ENCODE assay signal across 38 cellular contexts in the genomic region with DNA sequence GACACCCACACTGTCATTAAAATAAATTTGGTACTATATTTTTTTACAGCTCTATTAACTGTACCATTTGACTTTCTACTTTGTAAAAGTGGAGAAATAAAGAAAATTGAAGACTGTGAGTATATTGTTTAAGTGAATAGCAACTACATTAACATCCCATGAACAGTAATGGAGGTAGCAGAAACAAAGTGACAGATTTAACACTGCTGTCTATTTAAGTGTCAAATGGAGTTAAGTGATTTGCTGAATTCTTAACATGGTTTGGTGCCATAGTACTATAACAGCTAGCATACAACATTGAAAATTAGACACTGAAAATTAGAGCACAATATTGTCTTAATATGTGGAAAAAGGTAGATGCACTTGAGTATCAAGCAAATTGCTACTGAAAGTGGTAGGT.
"Had no signal": no experiment of that assay in that cellular context is flagged by ENCODE, and none has a peak within 500 bp of the region (broad histone marks: within the 10 kb centered on the region; RNA-seq: fewer than 3 reads in every experiment).

No MANE protein-coding gene starts in this region.

- H3K36me3 Mint-ChIP-seq: activated naive CD4-positive, alpha-beta T cell treated with anti-CD3 and anti-CD28 coated beads, Interleukin-2, amount 10 ng/mL, durations not matched to agents 7 days and 5 days; activated naive CD4-positive, alpha-beta T cell treated with anti-CD3 and anti-CD28 coated beads, Interleukin-2, amount 50 U/mL, for 24 hours; activated naive CD4-positive, alpha-beta T cell treated with anti-CD3 and anti-CD28 coated beads, Interleukin-2, amount 50 U/mL, for 72 hours; activated naive CD8-positive, alpha-beta T cell; activated naive CD8-positive, alpha-beta T cell treated with anti-CD3 and anti-CD28 coated beads for 36 hours; activated naive CD8-positive, alpha-beta T cell treated with anti-CD3 and anti-CD28 coated beads, Interleukin-2, amount 10 ng/mL, durations not matched to agents 7 days and 5 days; brain had no signal

- H3K27me3 Mint-ChIP-seq: brain had no signal

- H3K9me3 Mint-ChIP-seq: activated naive CD4-positive, alpha-beta T cell treated with anti-CD3 and anti-CD28 coated beads for 36 hours; activated naive CD4-positive, alpha-beta T cell treated with anti-CD3 and anti-CD28 coated beads, Interleukin-2, amount 10 ng/mL, durations not matched to agents 7 days and 5 days; activated naive CD4-positive, alpha-beta T cell treated with anti-CD3 and anti-CD28 coated beads, Interleukin-2, amount 50 U/mL, for 24 hours; activated naive CD4-positive, alpha-beta T cell treated with anti-CD3 and anti-CD28 coated beads, Interleukin-2, amount 50 U/mL, for 72 hours; activated naive CD8-positive, alpha-beta T cell treated with anti-CD3 and anti-CD28 coated beads for 36 hours; activated naive CD8-positive, alpha-beta T cell treated with anti-CD3 and anti-CD28 coated beads, Interleukin-2, amount 10 ng/mL, durations not matched to agents 7 days and 5 days; activated naive CD8-positive, alpha-beta T cell treated with anti-CD3 and anti-CD28 coated beads, Interleukin-2, amount 50 U/mL, for 24 hours; activated T-cell treated with anti-CD3 and anti-CD28 coated beads, Interleukin-2, amount 50 U/mL, for 24 hours; activated T-cell treated with anti-CD3 and anti-CD28 coated beads, Interleukin-2, amount 50 U/mL, for 4 hours; activated T-cell treated with anti-CD3 and anti-CD28 coated beads, Interleukin-2, amount 50 U/mL, for 72 hours; activated T-helper 1 cell treated with anti-CD3 and anti-CD28 coated beads, Interleukin-12 subunit alpha, Interleukin-12 subunit beta, Interleukin-2, Interleukin-4 antibody, amounts not matched to agents 30 ng/mL and 10 ng/mL and 1 ng/mL, durations not matched to agents 14 hours and 24 hours and 36 hours; activated T-helper 17 cell treated with anti-CD3 and anti-CD28 coated beads, Interleukin-2, amount 50 U/mL, for 72 hours; activated T-helper 2 cell treated with anti-CD3 and anti-CD28 coated beads, Interferon-gamma antibody, Interleukin-2, Interleukin-4, amounts not matched to agents 10 μg/mL and 5 μg/mL and 100 μg/mL, durations not matched to agents 14 hours and 24 hours and 36 hours; brain; central memory CD8-positive, alpha-beta T cell had no signal

- H3K36me3 ChIP-seq: adrenal gland, ascending aorta, brain microvascular endothelial cell, breast epithelium, cardiac muscle cell had no signal

- H3K27ac ChIP-seq: adrenal gland, ascending aorta, body of pancreas, brain microvascular endothelial cell, breast epithelium, cardiac muscle cell had no signal

- H3K27ac Mint-ChIP-seq: activated naive CD4-positive, alpha-beta T cell treated with anti-CD3 and anti-CD28 coated beads for 36 hours; activated naive CD4-positive, alpha-beta T cell treated with anti-CD3 and anti-CD28 coated beads, Interleukin-2, amount 10 ng/mL, durations not matched to agents 7 days and 5 days; activated naive CD4-positive, alpha-beta T cell treated with anti-CD3 and anti-CD28 coated beads, Interleukin-2, amount 50 U/mL, for 24 hours; activated naive CD4-positive, alpha-beta T cell treated with anti-CD3 and anti-CD28 coated beads, Interleukin-2, amount 50 U/mL, for 72 hours; activated naive CD8-positive, alpha-beta T cell; activated naive CD8-positive, alpha-beta T cell treated with anti-CD3 and anti-CD28 coated beads for 36 hours; activated naive CD8-positive, alpha-beta T cell treated with anti-CD3 and anti-CD28 coated beads, Interleukin-2, amount 10 ng/mL, durations not matched to agents 7 days and 5 days; activated naive CD8-positive, alpha-beta T cell treated with anti-CD3 and anti-CD28 coated beads, Interleukin-2, amount 50 U/mL, for 24 hours; activated T-cell treated with anti-CD3 and anti-CD28 coated beads, Interleukin-2, amount 50 U/mL, for 24 hours; activated T-cell treated with anti-CD3 and anti-CD28 coated beads, Interleukin-2, amount 50 U/mL, for 72 hours; activated T-helper 1 cell treated with anti-CD3 and anti-CD28 coated beads, Interleukin-12 subunit alpha, Interleukin-12 subunit beta, Interleukin-2, Interleukin-4 antibody, amounts not matched to agents 30 ng/mL and 10 ng/mL and 1 ng/mL, durations not matched to agents 14 hours and 24 hours and 36 hours; activated T-helper 17 cell treated with anti-CD3 and anti-CD28 coated beads, Interleukin-2, amount 50 U/mL, for 72 hours; activated T-helper 2 cell treated with anti-CD3 and anti-CD28 coated beads, Interferon-gamma antibody, Interleukin-2, Interleukin-4, amounts not matched to agents 10 μg/mL and 5 μg/mL and 100 μg/mL, durations not matched to agents 14 hours and 24 hours and 36 hours; brain had no signal

- H3K4me3 Mint-ChIP-seq: activated naive CD4-positive, alpha-beta T cell treated with anti-CD3 and anti-CD28 coated beads for 36 hours; activated naive CD4-positive, alpha-beta T cell treated with anti-CD3 and anti-CD28 coated beads, Interleukin-2, amount 10 ng/mL, durations not matched to agents 7 days and 5 days; activated naive CD4-positive, alpha-beta T cell treated with anti-CD3 and anti-CD28 coated beads, Interleukin-2, amount 50 U/mL, for 24 hours; activated naive CD8-positive, alpha-beta T cell; activated naive CD8-positive, alpha-beta T cell treated with anti-CD3 and anti-CD28 coated beads for 36 hours; activated naive CD8-positive, alpha-beta T cell treated with anti-CD3 and anti-CD28 coated beads, Interleukin-2, amount 10 ng/mL, durations not matched to agents 7 days and 5 days; activated naive CD8-positive, alpha-beta T cell treated with anti-CD3 and anti-CD28 coated beads, Interleukin-2, amount 50 U/mL, for 24 hours; activated T-cell treated with anti-CD3 and anti-CD28 coated beads, Interleukin-2, amount 50 U/mL, for 24 hours; activated T-cell treated with anti-CD3 and anti-CD28 coated beads, Interleukin-2, amount 50 U/mL, for 4 hours; activated T-cell treated with anti-CD3 and anti-CD28 coated beads, Interleukin-2, amount 50 U/mL, for 72 hours; activated T-helper 1 cell treated with anti-CD3 and anti-CD28 coated beads, Interleukin-12 subunit alpha, Interleukin-12 subunit beta, Interleukin-2, Interleukin-4 antibody, amounts not matched to agents 30 ng/mL and 10 ng/mL and 1 ng/mL, durations not matched to agents 14 hours and 24 hours and 36 hours; activated T-helper 17 cell treated with anti-CD3 and anti-CD28 coated beads, Interleukin-2, amount 50 U/mL, for 72 hours; brain; central memory CD8-positive, alpha-beta T cell had no signal

- ATAC-seq: activated naive CD4-positive, alpha-beta T cell treated with anti-CD3 and anti-CD28 coated beads, Interleukin-2, amount 50 U/mL, for 72 hours; activated naive CD8-positive, alpha-beta T cell treated with anti-CD3 and anti-CD28 coated beads, Interleukin-2, amount 50 U/mL, for 24 hours; activated T-cell treated with anti-CD3 and anti-CD28 coated beads, Interleukin-2, amount 50 U/mL, for 4 hours; activated T-cell treated with anti-CD3 and anti-CD28 coated beads, Interleukin-2, amount 50 U/mL, for 72 hours; activated T-helper 17 cell treated with anti-CD3 and anti-CD28 coated beads, Interleukin-2, amount 50 U/mL, for 72 hours; body of pancreas had no signal

- H3K9me3 ChIP-seq: adrenal gland, ascending aorta, body of pancreas, breast epithelium had no signal

- H3K4me3 ChIP-seq: adrenal gland, ascending aorta, body of pancreas, breast epithelium, cardiac muscle cell had no signal

- H3K27me3 ChIP-seq: adrenal gland, ascending aorta, body of pancreas, brain microvascular endothelial cell, breast epithelium had no signal

- DNase-seq: activated effector memory CD4-positive, alpha-beta T cell treated with anti-CD3 and anti-CD28 coated beads, Interleukin-2, amount 50 U/mL, for 16 hours; activated effector memory CD4-positive, alpha-beta T cell treated with Interleukin-2 at 50 U/mL for 16 hours; activated gamma-delta T cell; activated gamma-delta T cell treated with Interleukin-2 at 50 U/mL for 16 hours; activated naive CD4-positive, alpha-beta T cell; activated naive CD4-positive, alpha-beta T cell treated with anti-CD3 and anti-CD28 coated beads for 36 hours; activated naive CD4-positive, alpha-beta T cell treated with anti-CD3 and anti-CD28 coated beads, Interleukin-2, amount 10 ng/mL, durations not matched to agents 7 days and 5 days; activated naive CD4-positive, alpha-beta T cell treated with anti-CD3 and anti-CD28 coated beads, Interleukin-2, amount 50 U/mL, for 16 hours; activated naive CD4-positive, alpha-beta T cell treated with Interleukin-2 at 50 U/mL for 16 hours; activated naive CD8-positive, alpha-beta T cell treated with anti-CD3 and anti-CD28 coated beads for 36 hours; activated naive CD8-positive, alpha-beta T cell treated with anti-CD3 and anti-CD28 coated beads, Interleukin-2, amount 10 ng/mL, durations not matched to agents 7 days and 5 days; activated naive CD8-positive, alpha-beta T cell treated with anti-CD3 and anti-CD28 coated beads, Interleukin-2, amount 50 U/mL, for 24 hours; activated T-cell treated with anti-CD3 and anti-CD28 coated beads, Interleukin-2, amount 50 U/mL, for 1 hour; activated T-cell treated with anti-CD3 and anti-CD28 coated beads, Interleukin-2, amount 50 U/mL, for 24 hours; activated T-cell treated with anti-CD3 and anti-CD28 coated beads, Interleukin-2, amount 50 U/mL, for 4 hours; activated T-cell treated with anti-CD3 and anti-CD28 coated beads, Interleukin-2, amount 50 U/mL, for 48 hours; activated T-cell treated with anti-CD3 and anti-CD28 coated beads, Interleukin-2, amount 50 U/mL, for 72 hours; adrenal gland; amniotic stem cell; amygdala; anterior cingulate cortex; aorta; body of pancreas; brain microvascular endothelial cell; caudate nucleus; central memory CD4-positive, alpha-beta T cell; cerebellar nuclear complex had no signal

- H3K4me1 Mint-ChIP-seq: activated naive CD4-positive, alpha-beta T cell treated with anti-CD3 and anti-CD28 coated beads, Interleukin-2, amount 10 ng/mL, durations not matched to agents 7 days and 5 days; activated naive CD4-positive, alpha-beta T cell treated with anti-CD3 and anti-CD28 coated beads, Interleukin-2, amount 50 U/mL, for 24 hours; activated naive CD8-positive, alpha-beta T cell treated with anti-CD3 and anti-CD28 coated beads for 36 hours; activated naive CD8-positive, alpha-beta T cell treated with anti-CD3 and anti-CD28 coated beads, Interleukin-2, amount 10 ng/mL, durations not matched to agents 7 days and 5 days; activated naive CD8-positive, alpha-beta T cell treated with anti-CD3 and anti-CD28 coated beads, Interleukin-2, amount 50 U/mL, for 24 hours; activated T-helper 17 cell treated with anti-CD3 and anti-CD28 coated beads, Interleukin-2, amount 50 U/mL, for 72 hours; central memory CD8-positive, alpha-beta T cell had no signal
